ENCODE assay signal across 1 cellular context in the genomic region with DNA sequence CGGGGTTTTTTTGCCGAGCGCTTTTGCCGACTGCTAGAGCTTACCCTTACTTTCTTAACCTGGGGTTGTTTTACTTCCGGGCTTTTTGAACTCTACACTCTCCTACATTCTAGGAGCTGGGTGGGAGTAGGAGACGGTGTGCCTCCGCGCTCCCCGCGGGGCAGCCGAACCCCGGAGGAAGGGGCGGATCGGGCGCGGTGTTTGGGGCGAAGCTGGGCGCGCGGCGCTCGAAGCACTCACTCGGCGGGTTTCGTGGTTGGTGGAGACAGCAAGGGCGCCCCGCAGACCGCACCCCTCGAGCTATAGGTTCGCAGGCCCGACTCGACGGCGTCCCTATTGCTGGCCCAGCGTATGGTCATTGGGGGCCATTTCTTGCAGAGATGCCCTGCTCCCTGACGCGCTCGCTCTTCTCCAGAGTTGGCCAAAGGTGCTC.
TF ChIP-seq lines count a peak whose summit lies in the region.

No MANE protein-coding gene starts in this region.

TF ChIP-seq in K562, 482 proteins besides CTCF, POLR2A, EP300 and RAD21 (continued from another document and continues in another):
- TF ChIP-seq, protein P1, sequence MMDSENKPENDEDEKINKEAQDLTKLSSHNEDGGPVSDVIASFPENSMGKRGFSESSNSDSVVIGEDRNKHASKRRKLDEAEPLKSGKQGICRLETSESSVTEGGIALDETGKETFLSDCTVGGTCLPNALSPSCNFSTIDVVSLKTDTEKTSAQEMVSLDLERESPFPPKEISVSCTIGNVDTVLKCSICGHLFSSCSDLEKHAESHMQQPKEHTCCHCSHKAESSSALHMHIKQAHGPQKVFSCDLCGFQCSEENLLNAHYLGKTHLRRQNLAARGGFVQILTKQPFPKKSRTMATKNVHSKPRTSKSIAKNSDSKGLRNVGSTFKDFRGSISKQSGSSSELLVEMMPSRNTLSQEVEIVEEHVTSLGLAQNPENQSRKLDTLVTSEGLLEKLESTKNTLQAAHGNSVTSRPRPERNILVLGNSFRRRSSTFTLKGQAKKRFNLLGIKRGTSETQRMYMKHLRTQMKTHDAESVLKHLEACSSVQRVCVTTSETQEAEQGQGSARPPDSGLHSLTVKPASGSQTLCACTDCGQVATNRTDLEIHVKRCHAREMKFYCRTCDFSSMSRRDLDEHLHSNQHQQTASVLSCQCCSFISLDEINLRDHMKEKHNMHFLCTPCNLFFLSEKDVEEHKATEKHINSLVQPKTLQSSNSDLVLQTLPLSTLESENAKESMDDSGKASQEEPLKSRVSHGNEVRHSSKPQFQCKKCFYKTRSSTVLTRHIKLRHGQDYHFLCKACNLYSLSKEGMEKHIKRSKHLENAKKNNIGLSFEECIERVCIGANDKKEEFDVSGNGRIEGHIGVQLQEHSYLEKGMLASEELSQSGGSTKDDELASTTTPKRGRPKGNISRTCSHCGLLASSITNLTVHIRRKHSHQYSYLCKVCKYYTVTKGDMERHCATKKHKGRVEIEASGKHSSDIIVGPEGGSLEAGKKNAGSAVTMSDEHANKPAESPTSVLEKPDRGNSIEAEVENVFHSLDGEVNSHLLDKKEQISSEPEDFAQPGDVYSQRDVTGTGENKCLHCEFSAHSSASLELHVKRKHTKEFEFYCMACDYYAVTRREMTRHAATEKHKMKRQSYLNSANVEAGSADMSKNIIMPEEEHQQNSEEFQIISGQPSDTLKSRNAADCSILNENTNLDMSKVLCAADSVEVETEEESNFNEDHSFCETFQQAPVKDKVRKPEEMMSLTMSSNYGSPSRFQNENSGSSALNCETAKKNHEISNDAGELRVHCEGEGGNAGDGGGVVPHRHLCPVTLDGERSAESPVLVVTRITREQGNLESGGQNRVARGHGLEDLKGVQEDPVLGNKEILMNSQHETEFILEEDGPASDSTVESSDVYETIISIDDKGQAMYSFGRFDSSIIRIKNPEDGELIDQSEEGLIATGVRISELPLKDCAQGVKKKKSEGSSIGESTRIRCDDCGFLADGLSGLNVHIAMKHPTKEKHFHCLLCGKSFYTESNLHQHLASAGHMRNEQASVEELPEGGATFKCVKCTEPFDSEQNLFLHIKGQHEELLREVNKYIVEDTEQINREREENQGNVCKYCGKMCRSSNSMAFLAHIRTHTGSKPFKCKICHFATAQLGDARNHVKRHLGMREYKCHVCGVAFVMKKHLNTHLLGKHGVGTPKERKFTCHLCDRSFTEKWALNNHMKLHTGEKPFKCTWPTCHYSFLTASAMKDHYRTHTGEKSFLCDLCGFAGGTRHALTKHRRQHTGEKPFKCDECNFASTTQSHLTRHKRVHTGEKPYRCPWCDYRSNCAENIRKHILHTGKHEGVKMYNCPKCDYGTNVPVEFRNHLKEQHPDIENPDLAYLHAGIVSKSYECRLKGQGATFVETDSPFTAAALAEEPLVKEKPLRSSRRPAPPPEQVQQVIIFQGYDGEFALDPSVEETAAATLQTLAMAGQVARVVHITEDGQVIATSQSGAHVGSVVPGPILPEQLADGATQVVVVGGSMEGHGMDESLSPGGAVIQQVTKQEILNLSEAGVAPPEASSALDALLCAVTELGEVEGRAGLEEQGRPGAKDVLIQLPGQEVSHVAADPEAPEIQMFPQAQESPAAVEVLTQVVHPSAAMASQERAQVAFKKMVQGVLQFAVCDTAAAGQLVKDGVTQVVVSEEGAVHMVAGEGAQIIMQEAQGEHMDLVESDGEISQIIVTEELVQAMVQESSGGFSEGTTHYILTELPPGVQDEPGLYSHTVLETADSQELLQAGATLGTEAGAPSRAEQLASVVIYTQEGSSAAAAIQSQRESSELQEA (IDR thresholded peaks at IDR 0.05; ENCODE audit: low read depth), result no peak
- TF ChIP-seq NONO (IDR thresholded peaks at IDR 0.05; ENCODE audit: low read depth in 2 of 2, low read length in 1 of 2) (no peak), NEUROD1 (IDR thresholded peaks at IDR 0.05; ENCODE audit: borderline replicate concordance, low read depth, low read length, partially characterized antibody) (no peak), TCF7 (IDR thresholded peaks at IDR 0.05; ENCODE audit: borderline replicate concordance) (no peak), RBBP5 (IDR thresholded peaks at IDR 0.05; ENCODE audit: borderline replicate concordance, insufficient read depth, low read length, poor library complexity, severe bottlenecking) (peak; percentile 86), GABPA (tag; conservative IDR thresholded peaks at IDR 0.05; ENCODE audit: low read depth) (peak; percentile 78), BHLHE40 (IDR thresholded peaks at IDR 0.05; ENCODE audit: low read length) (no peak), RHOXF2B (CRISPR knock-in tag; conservative IDR thresholded peaks at IDR 0.05) (no peak), ELF4 (CRISPR knock-in tag; IDR thresholded peaks at IDR 0.05) (no peak), RBFOX2 (IDR thresholded peaks at IDR 0.05; ENCODE audit: low read depth, low read length) (peak; percentile 91), ZNF57 (CRISPR knock-in tag; IDR thresholded peaks at IDR 0.05) (no peak), CBX2 (IDR thresholded peaks at IDR 0.05; ENCODE audit: insufficient read depth, low read length, poor library complexity, severe bottlenecking) (no peak), HOXB6 (CRISPR knock-in tag; IDR thresholded peaks at IDR 0.05; ENCODE audit: borderline replicate concordance) (no peak), RNF2 (IDR thresholded peaks at IDR 0.05) (no peak), CHD1 (IDR thresholded peaks at IDR 0.05; ENCODE audit: low read length) (no peak), LCOR (CRISPR knock-in tag; IDR thresholded peaks at IDR 0.05) (peak; percentile 50), ZNF23 (CRISPR knock-in tag; IDR thresholded peaks at IDR 0.05) (no peak), MCM5 (IDR thresholded peaks at IDR 0.05; ENCODE audit: low read depth) (no peak), STAT5A (IDR thresholded peaks at IDR 0.05; ENCODE audit: borderline replicate concordance, low read length) (no peak), SREBF1 (IDR thresholded peaks at IDR 0.05; ENCODE audit: borderline replicate concordance, low read depth, low read length) (no peak), POLR2B (IDR thresholded peaks at IDR 0.05; ENCODE audit: low read depth, partially characterized antibody) (peak; percentile 26), FOXJ3 (CRISPR knock-in tag; IDR thresholded peaks at IDR 0.05) (no peak), NRF1 (conservative IDR thresholded peaks at IDR 0.05 in 1 of 2, IDR thresholded peaks at IDR 0.05 in 1 of 2) (no peak), KDM2B (CRISPR knock-in tag; IDR thresholded peaks at IDR 0.05) (no peak), MECOM (CRISPR knock-in tag; IDR thresholded peaks at IDR 0.05) (no peak), MEIS2 (IDR thresholded peaks at IDR 0.05; ENCODE audit: partially characterized antibody) (no peak), KAT7 (CRISPR knock-in tag; IDR thresholded peaks at IDR 0.05; ENCODE audit: borderline replicate concordance) (no peak), MAFF (IDR thresholded peaks at IDR 0.05; ENCODE audit: low read length) (no peak), DMBX1 (CRISPR knock-in tag; IDR thresholded peaks at IDR 0.05; ENCODE audit: borderline replicate concordance) (no peak), MTA2 (IDR thresholded peaks at IDR 0.05; ENCODE audit: low read depth) (no peak), EGR1 (conservative IDR thresholded peaks at IDR 0.05) (peak; percentile 49)
- TF ChIP-seq, protein P2, sequence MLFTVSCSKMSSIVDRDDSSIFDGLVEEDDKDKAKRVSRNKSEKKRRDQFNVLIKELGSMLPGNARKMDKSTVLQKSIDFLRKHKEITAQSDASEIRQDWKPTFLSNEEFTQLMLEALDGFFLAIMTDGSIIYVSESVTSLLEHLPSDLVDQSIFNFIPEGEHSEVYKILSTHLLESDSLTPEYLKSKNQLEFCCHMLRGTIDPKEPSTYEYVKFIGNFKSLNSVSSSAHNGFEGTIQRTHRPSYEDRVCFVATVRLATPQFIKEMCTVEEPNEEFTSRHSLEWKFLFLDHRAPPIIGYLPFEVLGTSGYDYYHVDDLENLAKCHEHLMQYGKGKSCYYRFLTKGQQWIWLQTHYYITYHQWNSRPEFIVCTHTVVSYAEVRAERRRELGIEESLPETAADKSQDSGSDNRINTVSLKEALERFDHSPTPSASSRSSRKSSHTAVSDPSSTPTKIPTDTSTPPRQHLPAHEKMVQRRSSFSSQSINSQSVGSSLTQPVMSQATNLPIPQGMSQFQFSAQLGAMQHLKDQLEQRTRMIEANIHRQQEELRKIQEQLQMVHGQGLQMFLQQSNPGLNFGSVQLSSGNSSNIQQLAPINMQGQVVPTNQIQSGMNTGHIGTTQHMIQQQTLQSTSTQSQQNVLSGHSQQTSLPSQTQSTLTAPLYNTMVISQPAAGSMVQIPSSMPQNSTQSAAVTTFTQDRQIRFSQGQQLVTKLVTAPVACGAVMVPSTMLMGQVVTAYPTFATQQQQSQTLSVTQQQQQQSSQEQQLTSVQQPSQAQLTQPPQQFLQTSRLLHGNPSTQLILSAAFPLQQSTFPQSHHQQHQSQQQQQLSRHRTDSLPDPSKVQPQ (CRISPR knock-in tag; IDR thresholded peaks at IDR 0.05; ENCODE audit: borderline replicate concordance), result no peak
- TF ChIP-seq, protein P3, sequence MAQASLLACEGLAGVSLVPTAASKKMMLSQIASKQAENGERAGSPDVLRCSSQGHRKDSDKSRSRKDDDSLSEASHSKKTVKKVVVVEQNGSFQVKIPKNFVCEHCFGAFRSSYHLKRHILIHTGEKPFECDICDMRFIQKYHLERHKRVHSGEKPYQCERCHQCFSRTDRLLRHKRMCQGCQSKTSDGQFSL (CRISPR knock-in tag; IDR thresholded peaks at IDR 0.05), result no peak
- TF ChIP-seq, protein P3 (tag; IDR thresholded peaks at IDR 0.05), result no peak
- TF ChIP-seq, protein P4, sequence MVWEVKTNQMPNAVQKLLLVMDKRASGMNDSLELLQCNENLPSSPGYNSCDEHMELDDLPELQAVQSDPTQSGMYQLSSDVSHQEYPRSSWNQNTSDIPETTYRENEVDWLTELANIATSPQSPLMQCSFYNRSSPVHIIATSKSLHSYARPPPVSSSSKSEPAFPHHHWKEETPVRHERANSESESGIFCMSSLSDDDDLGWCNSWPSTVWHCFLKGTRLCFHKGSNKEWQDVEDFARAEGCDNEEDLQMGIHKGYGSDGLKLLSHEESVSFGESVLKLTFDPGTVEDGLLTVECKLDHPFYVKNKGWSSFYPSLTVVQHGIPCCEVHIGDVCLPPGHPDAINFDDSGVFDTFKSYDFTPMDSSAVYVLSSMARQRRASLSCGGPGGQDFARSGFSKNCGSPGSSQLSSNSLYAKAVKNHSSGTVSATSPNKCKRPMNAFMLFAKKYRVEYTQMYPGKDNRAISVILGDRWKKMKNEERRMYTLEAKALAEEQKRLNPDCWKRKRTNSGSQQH (CRISPR knock-in tag; IDR thresholded peaks at IDR 0.05), result no peak
- TF ChIP-seq, protein P5, sequence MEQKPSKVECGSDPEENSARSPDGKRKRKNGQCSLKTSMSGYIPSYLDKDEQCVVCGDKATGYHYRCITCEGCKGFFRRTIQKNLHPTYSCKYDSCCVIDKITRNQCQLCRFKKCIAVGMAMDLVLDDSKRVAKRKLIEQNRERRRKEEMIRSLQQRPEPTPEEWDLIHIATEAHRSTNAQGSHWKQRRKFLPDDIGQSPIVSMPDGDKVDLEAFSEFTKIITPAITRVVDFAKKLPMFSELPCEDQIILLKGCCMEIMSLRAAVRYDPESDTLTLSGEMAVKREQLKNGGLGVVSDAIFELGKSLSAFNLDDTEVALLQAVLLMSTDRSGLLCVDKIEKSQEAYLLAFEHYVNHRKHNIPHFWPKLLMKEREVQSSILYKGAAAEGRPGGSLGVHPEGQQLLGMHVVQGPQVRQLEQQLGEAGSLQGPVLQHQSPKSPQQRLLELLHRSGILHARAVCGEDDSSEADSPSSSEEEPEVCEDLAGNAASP (IDR thresholded peaks at IDR 0.05), result no peak
- TF ChIP-seq, protein P6, sequence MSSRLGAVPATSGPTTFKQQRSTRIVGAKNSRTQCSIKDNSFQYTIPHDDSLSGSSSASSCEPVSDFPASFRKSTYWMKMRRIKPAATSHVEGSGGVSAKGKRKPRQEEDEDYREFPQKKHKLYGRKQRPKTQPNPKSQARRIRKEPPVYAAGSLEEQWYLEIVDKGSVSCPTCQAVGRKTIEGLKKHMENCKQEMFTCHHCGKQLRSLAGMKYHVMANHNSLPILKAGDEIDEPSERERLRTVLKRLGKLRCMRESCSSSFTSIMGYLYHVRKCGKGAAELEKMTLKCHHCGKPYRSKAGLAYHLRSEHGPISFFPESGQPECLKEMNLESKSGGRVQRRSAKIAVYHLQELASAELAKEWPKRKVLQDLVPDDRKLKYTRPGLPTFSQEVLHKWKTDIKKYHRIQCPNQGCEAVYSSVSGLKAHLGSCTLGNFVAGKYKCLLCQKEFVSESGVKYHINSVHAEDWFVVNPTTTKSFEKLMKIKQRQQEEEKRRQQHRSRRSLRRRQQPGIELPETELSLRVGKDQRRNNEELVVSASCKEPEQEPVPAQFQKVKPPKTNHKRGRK (tag; IDR thresholded peaks at IDR 0.05), result no peak
- TF ChIP-seq, protein P7, sequence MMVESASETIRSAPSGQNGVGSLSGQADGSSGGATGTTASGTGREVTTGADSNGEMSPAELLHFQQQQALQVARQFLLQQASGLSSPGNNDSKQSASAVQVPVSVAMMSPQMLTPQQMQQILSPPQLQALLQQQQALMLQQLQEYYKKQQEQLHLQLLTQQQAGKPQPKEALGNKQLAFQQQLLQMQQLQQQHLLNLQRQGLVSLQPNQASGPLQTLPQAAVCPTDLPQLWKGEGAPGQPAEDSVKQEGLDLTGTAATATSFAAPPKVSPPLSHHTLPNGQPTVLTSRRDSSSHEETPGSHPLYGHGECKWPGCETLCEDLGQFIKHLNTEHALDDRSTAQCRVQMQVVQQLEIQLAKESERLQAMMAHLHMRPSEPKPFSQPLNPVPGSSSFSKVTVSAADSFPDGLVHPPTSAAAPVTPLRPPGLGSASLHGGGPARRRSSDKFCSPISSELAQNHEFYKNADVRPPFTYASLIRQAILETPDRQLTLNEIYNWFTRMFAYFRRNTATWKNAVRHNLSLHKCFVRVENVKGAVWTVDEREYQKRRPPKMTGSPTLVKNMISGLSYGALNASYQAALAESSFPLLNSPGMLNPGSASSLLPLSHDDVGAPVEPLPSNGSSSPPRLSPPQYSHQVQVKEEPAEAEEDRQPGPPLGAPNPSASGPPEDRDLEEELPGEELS (CRISPR knock-in tag; IDR thresholded peaks at IDR 0.05; ENCODE audit: borderline replicate concordance), result no peak
- TF ChIP-seq, protein P8, sequence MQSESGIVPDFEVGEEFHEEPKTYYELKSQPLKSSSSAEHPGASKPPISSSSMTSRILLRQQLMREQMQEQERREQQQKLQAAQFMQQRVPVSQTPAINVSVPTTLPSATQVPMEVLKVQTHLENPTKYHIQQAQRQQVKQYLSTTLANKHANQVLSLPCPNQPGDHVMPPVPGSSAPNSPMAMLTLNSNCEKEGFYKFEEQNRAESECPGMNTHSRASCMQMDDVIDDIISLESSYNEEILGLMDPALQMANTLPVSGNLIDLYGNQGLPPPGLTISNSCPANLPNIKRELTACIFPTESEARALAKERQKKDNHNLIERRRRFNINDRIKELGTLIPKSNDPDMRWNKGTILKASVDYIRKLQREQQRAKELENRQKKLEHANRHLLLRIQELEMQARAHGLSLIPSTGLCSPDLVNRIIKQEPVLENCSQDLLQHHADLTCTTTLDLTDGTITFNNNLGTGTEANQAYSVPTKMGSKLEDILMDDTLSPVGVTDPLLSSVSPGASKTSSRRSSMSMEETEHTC (IDR thresholded peaks at IDR 0.05), result no peak
- TF ChIP-seq, protein P9, sequence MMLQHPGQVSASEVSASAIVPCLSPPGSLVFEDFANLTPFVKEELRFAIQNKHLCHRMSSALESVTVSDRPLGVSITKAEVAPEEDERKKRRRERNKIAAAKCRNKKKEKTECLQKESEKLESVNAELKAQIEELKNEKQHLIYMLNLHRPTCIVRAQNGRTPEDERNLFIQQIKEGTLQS (IDR thresholded peaks at IDR 0.05), result no peak
- TF ChIP-seq, protein P9 (CRISPR knock-in tag; conservative IDR thresholded peaks at IDR 0.05), result no peak
